In the genomic region with DNA sequence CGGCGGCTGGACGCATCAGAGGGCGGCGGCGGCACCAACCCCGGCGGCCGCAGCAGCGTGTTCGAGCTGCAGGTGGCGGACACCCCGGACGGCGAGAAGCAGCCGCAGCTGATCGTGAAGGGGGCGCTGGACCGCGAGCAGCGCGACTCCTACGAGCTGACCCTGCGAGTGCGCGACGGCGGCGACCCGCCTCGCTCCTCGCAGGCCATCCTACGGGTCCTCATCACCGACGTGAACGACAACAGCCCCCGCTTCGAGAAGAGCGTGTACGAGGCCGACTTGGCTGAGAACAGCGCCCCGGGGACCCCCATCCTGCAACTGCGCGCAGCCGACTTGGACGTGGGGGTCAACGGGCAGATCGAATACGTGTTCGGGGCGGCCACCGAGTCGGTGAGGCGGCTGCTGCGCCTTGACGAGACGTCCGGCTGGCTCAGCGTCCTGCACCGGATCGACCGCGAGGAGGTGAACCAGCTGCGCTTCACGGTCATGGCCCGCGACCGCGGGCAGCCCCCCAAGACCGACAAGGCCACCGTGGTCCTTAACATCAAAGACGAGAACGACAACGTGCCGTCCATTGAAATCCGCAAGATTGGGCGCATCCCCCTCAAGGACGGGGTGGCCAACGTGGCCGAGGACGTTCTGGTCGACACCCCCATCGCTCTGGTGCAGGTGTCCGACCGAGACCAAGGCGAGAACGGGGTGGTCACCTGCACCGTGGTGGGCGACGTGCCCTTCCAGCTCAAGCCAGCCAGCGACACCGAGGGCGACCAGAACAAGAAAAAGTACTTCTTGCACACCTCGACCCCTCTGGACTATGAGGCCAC, we compare ENCODE assay signal across 9 cellular contexts. TPM values are rescaled to one million over a fixed set of nuclear protein-coding genes. Genes with fewer than 3 reads are reported as not detected.
DNase-seq lines count a peak whose midpoint lies in the region; FAIRE-seq and TF ChIP-seq lines count a peak whose summit lies in the region.
"Had no signal": no experiment of that assay in that cellular context is flagged by ENCODE, and none has a peak within 500 bp of the region (broad histone marks: within the 10 kb centered on the region; RNA-seq: fewer than 3 reads in every experiment).

No MANE protein-coding gene starts in this region.

- in situ Hi-C loops in GM13976 (cut with MboI; ENCODE audit: low sequenced_read_pairs, unreplicated experiment): no loop called here

- FAIRE-seq in GM19239 (lab: Jason Lieb, UNC): no peak

- peaks cover 41% of the 10 kb centered on the region for H3K4me1 Mint-ChIP-seq in brain

- H3K36me3 Mint-ChIP-seq in brain: peaks cover 24% of the 10 kb centered on the region

- TF ChIP-seq CTCF in GM13976 (IDR thresholded peaks at IDR 0.05; ENCODE audit: borderline replicate concordance, control extremely low read depth, extremely low read depth, insufficient read depth, missing control alignments) (no peak), brain (conservative IDR thresholded peaks at IDR 0.05) (peak; percentile 19 to 66)

- H3K4me3 ChIP-seq in skeletal muscle cell (ENCODE audit: low read depth, low read length): peak overlapping the region; percentile 72

- peak overlapping the region; percentile 79 to 98 (median 86) for H3K4me3 Mint-ChIP-seq in brain

- H3K9me3 Mint-ChIP-seq in brain: peaks cover 0 to 3% (median 0%) of the 10 kb centered on the region in 5 experiments

- H3K27me3 Mint-ChIP-seq in brain: peaks cover 33% of the 10 kb centered on the region

- H3K27ac Mint-ChIP-seq in brain: peak overlapping the region in 2 of 5 experiments; percentile 73 to 76

- DNase-seq in GM13976 (ENCODE audit: low spot score) (peak; percentile 12), iPS-NIHi11 (ENCODE audit: low spot score) (peak; percentile 12), skeletal muscle cell (ENCODE audit: low read depth) (no peak), GM19239 (ENCODE audit: insufficient read length, low spot score) (no peak), COLO668 (lab: John Stamatoyannopoulos, UW; ENCODE audit: unreplicated experiment) (no peak), NCI-H1694 treated with DMSO at 0.1 percent for 48 hours (lab: John Stamatoyannopoulos, UW) (no peak), occipital lobe (lab: John Stamatoyannopoulos, UW) (no peak)

RNA-seq across cellular contexts. Expression of a gene that starts 2.1 kb away (rescaled TPM):
- 1.7 TPM for polyA plus RNA-seq in brain (ENCODE audit: insufficient read depth, low read depth, low replicate concordance)
- 115 TPM for total RNA-seq in occipital lobe
- total RNA-seq: activated CD8-positive, alpha-beta memory T cell treated with anti-CD3 and anti-CD28 coated beads for 36 hours had no signal

Comparison
In these comparisons a context has a peak if more than half of its experiments do, and no peak if none do; other contexts are left out.
1. DNase-seq: peak in GM13976 (single experiment) and iPS-NIHi11 (single experiment); none in skeletal muscle cell (single experiment), GM19239 (single experiment), COLO668 (single experiment), NCI-H1694 treated with DMSO at 0.1 percent for 48 hours (single experiment) and occipital lobe (single experiment).